1 cellular context compared by ENCODE assay signal in genomic region chr16:70253291-70254094, GRCh38.
TF ChIP-seq lines count a peak whose summit lies in the region.

No MANE protein-coding gene starts in this region.

TF ChIP-seq in H1, 55 proteins besides CTCF, POLR2A, EP300 and RAD21 (continued from another document):
- no peak for TF ChIP-seq KDM4A (IDR thresholded peaks at IDR 0.05; ENCODE audit: low read depth, low read length, severe bottlenecking)
